ENCODE assay signal across 14 cellular contexts in the genomic region with DNA sequence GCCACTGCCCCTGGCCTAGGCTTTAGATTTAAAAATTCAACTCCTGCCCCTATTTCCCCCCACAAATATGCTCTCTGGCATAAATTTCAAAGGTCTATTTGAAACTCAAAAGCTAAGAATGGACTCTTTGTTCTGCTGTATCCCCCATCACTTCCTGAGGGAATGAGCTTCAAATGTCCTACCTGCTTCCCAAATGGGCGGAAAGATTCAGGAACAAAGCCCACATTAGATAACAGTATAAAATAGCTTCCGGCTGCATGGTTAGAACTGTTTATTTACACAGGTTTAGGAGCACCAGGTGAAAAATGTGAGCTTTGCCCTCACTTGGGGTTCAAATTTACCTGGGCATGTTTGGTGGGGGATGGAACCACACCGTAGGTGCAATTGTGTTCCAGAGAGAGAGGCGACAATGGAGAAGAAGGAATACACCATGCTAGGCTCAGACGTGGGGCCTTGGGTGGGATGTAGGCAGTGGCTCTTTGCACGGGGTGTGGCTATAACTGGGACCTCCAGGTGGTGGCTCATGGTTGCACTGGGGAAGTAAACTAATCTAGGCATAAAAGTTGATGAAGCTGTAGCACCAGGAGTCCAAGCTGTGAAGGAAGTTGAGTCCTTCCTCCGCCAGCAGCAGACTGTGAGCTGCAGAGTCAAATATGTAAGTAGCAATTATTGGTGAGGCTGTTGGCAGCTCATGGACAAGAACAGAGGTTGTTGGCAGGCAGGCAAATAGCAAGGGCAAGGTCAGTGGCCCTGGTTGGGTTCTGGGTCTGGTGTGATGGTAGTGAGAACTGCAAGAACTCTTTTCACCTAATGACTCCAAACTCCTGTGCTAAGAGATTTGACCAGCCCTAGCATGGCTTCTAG. TPM values are rescaled to one million over a fixed set of nuclear protein-coding genes. Genes with fewer than 3 reads are reported as not detected.
DNase-seq lines count a peak whose midpoint lies in the region; ATAC-seq and TF ChIP-seq lines count a peak whose summit lies in the region.
"Had no signal": no experiment of that assay in that cellular context is flagged by ENCODE, and none has a peak within 500 bp of the region (broad histone marks: within the 10 kb centered on the region; RNA-seq: fewer than 3 reads in every experiment).

No MANE protein-coding gene starts in this region.

- H3K27me3 ChIP-seq in heart right ventricle (no peaks in the 10 kb centered on the region), gastrocnemius medialis (no peaks in the 10 kb centered on the region)
- H3K27me3 ChIP-seq: dorsolateral prefrontal cortex, suprapubic skin had no signal

- TF ChIP-seq POLR2A in gastrocnemius medialis (IDR thresholded peaks at IDR 0.05), result no peak

- DNase-seq in DMS53 treated with DMSO at 0.1 percent for 48 hours (lab: John Stamatoyannopoulos, UW; ENCODE audit: unreplicated experiment), result peak; percentile 13
- peak; percentile 96 for DNase-seq in SW480 (ENCODE audit: low spot score)
- DNase-seq in heart right ventricle, result peak in 1 of 2 donors; percentile 57
- no peak for DNase-seq in gastrocnemius medialis
- DNase-seq in cortex of kidney (lab: John Stamatoyannopoulos, UW), result no peak
- no peak for DNase-seq in NCI-H774 (lab: John Stamatoyannopoulos, UW)
- no peak for DNase-seq in superior temporal gyrus (ENCODE audit: extremely low spot score)
- no peak for DNase-seq in effector CD8-positive, alpha-beta T cell (lab: John Stamatoyannopoulos, UW)
- DNase-seq: activated effector memory CD4-positive, alpha-beta T cell treated with Interleukin-2 at 50 U/mL for 16 hours; dorsolateral prefrontal cortex; NCI-H1417; PC-3 had no signal

- no peak for TF ChIP-seq CTCF in heart right ventricle (IDR thresholded peaks at IDR 0.05)
- no peak for TF ChIP-seq CTCF in gastrocnemius medialis (IDR thresholded peaks at IDR 0.05 in 4 of 5, conservative IDR thresholded peaks at IDR 0.05 in 1 of 5)

- 80 to 89% methylated on average over 7 of the region's 7 CpGs for WGBS in heart right ventricle, 2 donors

- peaks cover 41 to 67% (median 47%) of the 10 kb centered on the region in 9 donors for H3K4me1 ChIP-seq in heart right ventricle
- H3K4me1 ChIP-seq in gastrocnemius medialis, result peaks cover 42 to 43% of the 10 kb centered on the region in 2 donors

- H3K27ac ChIP-seq in heart right ventricle (peak overlapping the region in 8 of 10 donors; percentile 56 to 97 (median 92)), gastrocnemius medialis (peak overlapping the region; percentile 74 to 89 (median 86))

- H3K36me3 ChIP-seq in heart right ventricle (no peaks in the 10 kb centered on the region), gastrocnemius medialis (no peaks in the 10 kb centered on the region)
- H3K36me3 ChIP-seq: suprapubic skin had no signal

- H3K9me3 ChIP-seq in heart right ventricle (no peaks in the 10 kb centered on the region), gastrocnemius medialis (no peaks in the 10 kb centered on the region)
- H3K9me3 ChIP-seq: suprapubic skin had no signal

- intact Hi-C loops in heart right ventricle (cut with DNase I) (loop anchor here in 7 of 10 donors (2.0 to 10.0 kb wide), 8 partner anchors 41 to 247 kb away; a partner anchor contains a TSS), gastrocnemius medialis (cut with DNase I; ENCODE audit: low total_unique reads) (no loop called here)

- ATAC-seq in heart right ventricle, result peak in 4 of 8 donors; percentile 7 to 48 (median 27)
- ATAC-seq in gastrocnemius medialis, result no peak
- ATAC-seq: activated CD4-positive, CD25-positive, alpha-beta regulatory T cell treated with anti-CD3 and anti-CD28 coated beads, Interleukin-2, amount 50 U/mL, for 24 hours had no signal

- H3K4me3 ChIP-seq in heart right ventricle, result no peak overlapping the region
- H3K4me3 ChIP-seq in gastrocnemius medialis, result no peak overlapping the region
- H3K4me3 ChIP-seq: dorsolateral prefrontal cortex, suprapubic skin had no signal

- in situ Hi-C loops in gastrocnemius medialis (cut with MboI; ENCODE audit: low sequenced_read_pairs in 4 of 4), result no loop called here

RNA-seq across cellular contexts. Expression of a gene that starts 41.5 kb away (rescaled TPM):
- 10 to 100 TPM; 40.7 to 65.8 (median 52.8) TPM for total RNA-seq in heart right ventricle
- 10 to 100 TPM; 32.9 to 70.2 TPM for polyA plus RNA-seq in heart right ventricle
- 10 to 100 TPM; 20.4 to 49.9 (median 26.5) TPM for total RNA-seq in gastrocnemius medialis

Comparison
In these comparisons a context has a peak if more than half of its experiments do, and no peak if none do; other contexts are left out.
1. DNase-seq: peak in DMS53 treated with DMSO at 0.1 percent for 48 hours (single experiment) and SW480 (single experiment); none in gastrocnemius medialis (0 of 2), cortex of kidney (single experiment), NCI-H774 (single experiment), superior temporal gyrus (single experiment) and effector CD8-positive, alpha-beta T cell (single experiment).